17 cellular contexts compared by ENCODE assay signal in the genomic region with DNA sequence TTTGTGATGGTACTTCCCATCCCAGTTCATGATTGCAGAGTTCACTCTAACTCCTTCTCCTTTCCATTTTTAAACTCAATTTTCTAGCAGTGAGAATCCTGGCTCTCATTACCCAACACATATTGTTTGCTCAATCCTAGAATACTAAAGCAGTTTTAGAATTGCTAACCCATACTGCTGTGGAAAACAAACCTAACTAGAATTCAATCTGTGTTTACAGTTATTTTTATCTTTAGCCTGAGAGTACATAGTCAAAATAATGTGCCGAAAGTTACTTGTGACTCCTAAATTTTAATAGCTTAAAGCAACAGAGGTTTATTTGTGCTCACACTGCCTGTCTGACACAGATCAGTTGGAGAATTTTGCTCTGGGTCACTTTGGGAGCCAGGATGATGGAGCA.
DNase-seq lines count a peak whose midpoint lies in the region; ATAC-seq, FAIRE-seq and TF ChIP-seq lines count a peak whose summit lies in the region.
"Had no signal": no experiment of that assay in that cellular context is flagged by ENCODE, and none has a peak within 500 bp of the region (broad histone marks: within the 10 kb centered on the region; RNA-seq: fewer than 3 reads in every experiment).

No MANE protein-coding gene starts in this region.

- H3K4me1 Mint-ChIP-seq in WTC11 (peaks cover 20% of the 10 kb centered on the region), immature natural killer cell (no peaks in the 10 kb centered on the region)
- H3K4me1 Mint-ChIP-seq: B cell; CD4-positive, CD25-positive, alpha-beta regulatory T cell had no signal

- H3K4me3 Mint-ChIP-seq in WTC11 = no peak overlapping the region
- H3K4me3 Mint-ChIP-seq in immature natural killer cell = no peak overlapping the region
- H3K4me3 Mint-ChIP-seq: B cell; CD4-positive, CD25-positive, alpha-beta regulatory T cell; CD8-positive, alpha-beta T cell; HFFc6 had no signal

- H3K36me3 Mint-ChIP-seq in WTC11 = peaks cover 8% of the 10 kb centered on the region
- no peaks in the 10 kb centered on the region for H3K36me3 Mint-ChIP-seq in immature natural killer cell
- H3K36me3 Mint-ChIP-seq: CD4-positive, CD25-positive, alpha-beta regulatory T cell; CD8-positive, alpha-beta T cell had no signal

- peak; percentile 91 for FAIRE-seq in endometrium (lab: Jason Lieb, UNC)
- FAIRE-seq: G401.6, GM12892, H54 had no signal

- H3K27ac Mint-ChIP-seq in WTC11 = peak overlapping the region; percentile 51
- H3K27ac Mint-ChIP-seq in immature natural killer cell = no peak overlapping the region
- H3K27ac Mint-ChIP-seq: B cell; CD4-positive, CD25-positive, alpha-beta regulatory T cell; CD8-positive, alpha-beta T cell; HFFc6 had no signal

- no peak for TF ChIP-seq CTCF in WTC11 (IDR thresholded peaks at IDR 0.05)

- H3K9me3 Mint-ChIP-seq in WTC11 (peaks cover 9% of the 10 kb centered on the region), immature natural killer cell (peaks cover 0 to 15% (median 5%) of the 10 kb centered on the region in 6 donors)

- ATAC-seq in WTC11 = no peak
- ATAC-seq: CD8-positive, alpha-beta T cell had no signal

- POLR2A ChIA-PET in WTC11 (lab: Charles Lee) = no interaction called here

- CTCF ChIA-PET in WTC11 (lab: Charles Lee) = interaction anchor here (0.8 to 1.2 kb wide), 3 partner anchors 23 to 240 kb away, joined by 3 to 4 read pairs (median 3); no protein-coding TSS in a partner anchor

- H3K27me3 Mint-ChIP-seq in WTC11 (ENCODE audit: low read depth) = no peaks in the 10 kb centered on the region
- H3K27me3 Mint-ChIP-seq in immature natural killer cell (ENCODE audit: low read depth in 3 of 3) = no peaks in the 10 kb centered on the region
- H3K27me3 Mint-ChIP-seq: B cell; CD4-positive, CD25-positive, alpha-beta regulatory T cell had no signal

- DNase-seq in WTC11 (ENCODE audit: low spot score) = no peak
- peak; percentile 28 for DNase-seq in middle frontal gyrus (ENCODE audit: extremely low spot score, low spot score)
- no peak for DNase-seq in immature natural killer cell
- no peak for DNase-seq in hypothalamus (lab: John Stamatoyannopoulos, UW)
- DNase-seq in NCI-H526 (lab: John Stamatoyannopoulos, UW) = no peak
- DNase-seq: Caco-2; CD4-positive, CD25-positive, alpha-beta regulatory T cell; CD8-positive, alpha-beta T cell; DMS153; DND-41; GOT3; HFFc6 had no signal

TF ChIP-seq in WTC11, 78 proteins besides CTCF, POLR2A, EP300 and RAD21:
- TF ChIP-seq, protein P1, sequence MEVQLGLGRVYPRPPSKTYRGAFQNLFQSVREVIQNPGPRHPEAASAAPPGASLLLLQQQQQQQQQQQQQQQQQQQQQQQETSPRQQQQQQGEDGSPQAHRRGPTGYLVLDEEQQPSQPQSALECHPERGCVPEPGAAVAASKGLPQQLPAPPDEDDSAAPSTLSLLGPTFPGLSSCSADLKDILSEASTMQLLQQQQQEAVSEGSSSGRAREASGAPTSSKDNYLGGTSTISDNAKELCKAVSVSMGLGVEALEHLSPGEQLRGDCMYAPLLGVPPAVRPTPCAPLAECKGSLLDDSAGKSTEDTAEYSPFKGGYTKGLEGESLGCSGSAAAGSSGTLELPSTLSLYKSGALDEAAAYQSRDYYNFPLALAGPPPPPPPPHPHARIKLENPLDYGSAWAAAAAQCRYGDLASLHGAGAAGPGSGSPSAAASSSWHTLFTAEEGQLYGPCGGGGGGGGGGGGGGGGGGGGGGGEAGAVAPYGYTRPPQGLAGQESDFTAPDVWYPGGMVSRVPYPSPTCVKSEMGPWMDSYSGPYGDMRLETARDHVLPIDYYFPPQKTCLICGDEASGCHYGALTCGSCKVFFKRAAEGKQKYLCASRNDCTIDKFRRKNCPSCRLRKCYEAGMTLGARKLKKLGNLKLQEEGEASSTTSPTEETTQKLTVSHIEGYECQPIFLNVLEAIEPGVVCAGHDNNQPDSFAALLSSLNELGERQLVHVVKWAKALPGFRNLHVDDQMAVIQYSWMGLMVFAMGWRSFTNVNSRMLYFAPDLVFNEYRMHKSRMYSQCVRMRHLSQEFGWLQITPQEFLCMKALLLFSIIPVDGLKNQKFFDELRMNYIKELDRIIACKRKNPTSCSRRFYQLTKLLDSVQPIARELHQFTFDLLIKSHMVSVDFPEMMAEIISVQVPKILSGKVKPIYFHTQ (CRISPR knock-in tag; IDR thresholded peaks at IDR 0.05) = no peak
- TF ChIP-seq ZNF232 (CRISPR knock-in tag; IDR thresholded peaks at IDR 0.05) (no peak), JAZF1 (CRISPR knock-in tag; IDR thresholded peaks at IDR 0.05) (no peak), ZNF317 (CRISPR knock-in tag; IDR thresholded peaks at IDR 0.05; ENCODE audit: borderline replicate concordance, low read depth) (no peak)
- TF ChIP-seq, protein P2, sequence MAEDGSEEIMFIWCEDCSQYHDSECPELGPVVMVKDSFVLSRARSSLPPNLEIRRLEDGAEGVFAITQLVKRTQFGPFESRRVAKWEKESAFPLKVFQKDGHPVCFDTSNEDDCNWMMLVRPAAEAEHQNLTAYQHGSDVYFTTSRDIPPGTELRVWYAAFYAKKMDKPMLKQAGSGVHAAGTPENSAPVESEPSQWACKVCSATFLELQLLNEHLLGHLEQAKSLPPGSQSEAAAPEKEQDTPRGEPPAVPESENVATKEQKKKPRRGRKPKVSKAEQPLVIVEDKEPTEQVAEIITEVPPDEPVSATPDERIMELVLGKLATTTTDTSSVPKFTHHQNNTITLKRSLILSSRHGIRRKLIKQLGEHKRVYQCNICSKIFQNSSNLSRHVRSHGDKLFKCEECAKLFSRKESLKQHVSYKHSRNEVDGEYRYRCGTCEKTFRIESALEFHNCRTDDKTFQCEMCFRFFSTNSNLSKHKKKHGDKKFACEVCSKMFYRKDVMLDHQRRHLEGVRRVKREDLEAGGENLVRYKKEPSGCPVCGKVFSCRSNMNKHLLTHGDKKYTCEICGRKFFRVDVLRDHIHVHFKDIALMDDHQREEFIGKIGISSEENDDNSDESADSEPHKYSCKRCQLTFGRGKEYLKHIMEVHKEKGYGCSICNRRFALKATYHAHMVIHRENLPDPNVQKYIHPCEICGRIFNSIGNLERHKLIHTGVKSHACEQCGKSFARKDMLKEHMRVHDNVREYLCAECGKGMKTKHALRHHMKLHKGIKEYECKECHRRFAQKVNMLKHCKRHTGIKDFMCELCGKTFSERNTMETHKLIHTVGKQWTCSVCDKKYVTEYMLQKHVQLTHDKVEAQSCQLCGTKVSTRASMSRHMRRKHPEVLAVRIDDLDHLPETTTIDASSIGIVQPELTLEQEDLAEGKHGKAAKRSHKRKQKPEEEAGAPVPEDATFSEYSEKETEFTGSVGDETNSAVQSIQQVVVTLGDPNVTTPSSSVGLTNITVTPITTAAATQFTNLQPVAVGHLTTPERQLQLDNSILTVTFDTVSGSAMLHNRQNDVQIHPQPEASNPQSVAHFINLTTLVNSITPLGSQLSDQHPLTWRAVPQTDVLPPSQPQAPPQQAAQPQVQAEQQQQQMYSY (CRISPR knock-in tag; IDR thresholded peaks at IDR 0.05) = no peak
TF ChIP-seq in WTC11: peak in this region for 0.
